19 cellular contexts compared by ENCODE assay signal in genomic region chr22:47054231-47055072, GRCh38.
DNase-seq lines count a peak whose midpoint lies in the region; TF ChIP-seq lines count a peak whose summit lies in the region.
"Had no signal": no experiment of that assay in that cellular context is flagged by ENCODE, and none has a peak within 500 bp of the region (broad histone marks: within the 10 kb centered on the region; RNA-seq: fewer than 3 reads in every experiment).

No MANE protein-coding gene starts in this region.

- H3T11ph ChIP-seq in H9 (ENCODE audit: low read length): no peak overlapping the region

- H3K9me3 ChIP-seq in H9 (ENCODE audit: control insufficient read depth, low read depth, low read length) (no peaks in the 10 kb centered on the region), endodermal cell (ENCODE audit: control insufficient read depth, low read length) (no peaks in the 10 kb centered on the region), osteoblast (ENCODE audit: low read depth, low read length) (no peaks in the 10 kb centered on the region)
- H3K9me3 ChIP-seq: psoas muscle, transverse colon had no signal

- H3K4me1 Mint-ChIP-seq in H9 (peaks cover 5 to 26% of the 10 kb centered on the region in 2 experiments), endodermal cell (peaks cover 12% of the 10 kb centered on the region)

- no peak overlapping the region for H2BK120ac ChIP-seq in H9 (ENCODE audit: low read depth, low read length, poor library complexity, severe bottlenecking)

- H2BK12ac ChIP-seq in H9 (ENCODE audit: insufficient read length, low read depth, low read length): no peak overlapping the region

- no peak overlapping the region for H2AK5ac ChIP-seq in H9 (ENCODE audit: insufficient read length, low read length)

- H3K79me1 ChIP-seq in H9 (ENCODE audit: insufficient read depth, low read depth, low read length, poor library complexity, severe bottlenecking): no peaks in the 10 kb centered on the region

- no peak overlapping the region for H2BK20ac ChIP-seq in H9 (ENCODE audit: low read depth, low read length, poor library complexity, severe bottlenecking)

- no peak overlapping the region for H3K4ac ChIP-seq in H9 (ENCODE audit: low read depth, low read length)

- H4K8ac ChIP-seq in H9 (replicated peaks; ENCODE audit: insufficient read length, low read depth, low read length): no peak overlapping the region

- H3K56ac ChIP-seq in H9 (ENCODE audit: insufficient read length, low read depth, low read length): no peak overlapping the region

- no peaks in the 10 kb centered on the region; the same call in 1 of the 2 replicates for H3K27me3 Mint-ChIP-seq in H9 (ENCODE audit: low read depth)
- no peaks in the 10 kb centered on the region for H3K27me3 Mint-ChIP-seq in endodermal cell (ENCODE audit: insufficient read depth)

- H4K91ac ChIP-seq in H9 (ENCODE audit: insufficient read length, low read depth, low read length): no peak overlapping the region

- H3K4me1 ChIP-seq in H9 (ENCODE audit: insufficient read depth, low read length): no peaks in the 10 kb centered on the region
- H3K4me1 ChIP-seq in endodermal cell (ENCODE audit: control insufficient read depth, insufficient read depth, low read length): peaks cover 2% of the 10 kb centered on the region
- H3K4me1 ChIP-seq in osteoblast (ENCODE audit: insufficient read depth, low read length): no peaks in the 10 kb centered on the region
- H3K4me1 ChIP-seq: psoas muscle, transverse colon had no signal

- no peak overlapping the region for H4K5ac ChIP-seq in H9 (ENCODE audit: insufficient read length, low read depth, low read length)

- H3K27me3 ChIP-seq in H9 (ENCODE audit: insufficient read depth, low read length) (no peaks in the 10 kb centered on the region), endodermal cell (ENCODE audit: control insufficient read depth, insufficient read depth, low read length, poor library complexity, severe bottlenecking) (no peaks in the 10 kb centered on the region), osteoblast (ENCODE audit: insufficient read depth, low read length) (no peaks in the 10 kb centered on the region)
- H3K27me3 ChIP-seq: transverse colon had no signal

- H3K18ac ChIP-seq in H9 (ENCODE audit: insufficient read length, low read depth, low read length): no peak overlapping the region

- DNase-seq in Ammon's horn (ENCODE audit: low spot score) (peak; percentile 15), H9 (no peak), endodermal cell (no peak), osteoblast (ENCODE audit: insufficient read length, low spot score, missing footprints) (peak; percentile 76), COLO829 (ENCODE audit: low spot score) (no peak), DMS53 (lab: John Stamatoyannopoulos, UW) (no peak), HT-29 (ENCODE audit: low spot score) (no peak)
- DNase-seq: activated CD4-positive, alpha-beta T cell treated with anti-CD3 and anti-CD28 coated beads for 4 hours; activated gamma-delta T cell treated with Interleukin-2 at 50 U/mL for 16 hours; activated T-cell treated with anti-CD3 and anti-CD28 coated beads, Interleukin-2, amount 50 U/mL, for 1 hour; NCI-H524; psoas muscle; stimulated activated CD8-positive, alpha-beta memory T cell treated with anti-CD3 and anti-CD28 coated beads, Interleukin-4, amount 100 ng/mL, for 48 hours; transverse colon had no signal

- H3K4me3 Mint-ChIP-seq in H9 (no peak overlapping the region), endodermal cell (no peak overlapping the region)
- H3K4me3 Mint-ChIP-seq: T-helper 2 cell treated with Interferon-gamma antibody and Interleukin-4, amounts not matched to agents 5 μg/mL and 100 μg/mL, for 36 hours had no signal

- H3K9ac ChIP-seq in H9 (ENCODE audit: extremely low read depth, insufficient read length, low read length): no peak overlapping the region
- no peak overlapping the region for H3K9ac ChIP-seq in endodermal cell (ENCODE audit: extremely low read depth, low read length, poor library complexity, severe bottlenecking)

- no peak overlapping the region for H3K14ac ChIP-seq in H9 (ENCODE audit: insufficient read depth, low read length)

- H3K4me3 ChIP-seq in endodermal cell (ENCODE audit: low read length): no peak overlapping the region
- no peak overlapping the region for H3K4me3 ChIP-seq in osteoblast (ENCODE audit: insufficient read depth, low read length)
- H3K4me3 ChIP-seq: GM12878, lung, psoas muscle, transverse colon had no signal

- H3K23me2 ChIP-seq in H9 (ENCODE audit: insufficient read length, low read depth, low read length, poor library complexity, severe bottlenecking): no peaks in the 10 kb centered on the region

- H3K36me3 Mint-ChIP-seq in H9 (ENCODE audit: insufficient read depth in 1 of 3, low read depth in 3 of 3) (peaks cover 0 to 6% (median 2%) of the 10 kb centered on the region in 3 experiments; a peak in 2 of 7 replicates), endodermal cell (ENCODE audit: low read depth) (no peaks in the 10 kb centered on the region)

- WGBS in H9 (ENCODE audit: extremely low coverage, insufficient read length, low lambda C conversion rate): no CpG with 5 or more reads among the region's 28 CpGs
- WGBS in endodermal cell (ENCODE audit: insufficient coverage in 1 of 2, insufficient read length in 1 of 2), 2 experiments: 94 to 97% methylated on average over 24 to 28 of the region's 28 CpGs

- H2BK15ac ChIP-seq in H9 (ENCODE audit: low read depth, low read length): no peak overlapping the region

- H2AFZ ChIP-seq in H9 (ENCODE audit: low read length) (no peak overlapping the region), osteoblast (ENCODE audit: low read length) (no peak overlapping the region)

- H3K79me2 ChIP-seq in H9 (ENCODE audit: insufficient read depth, low read length) (no peaks in the 10 kb centered on the region), osteoblast (ENCODE audit: insufficient read depth, low read length) (no peaks in the 10 kb centered on the region)

- H4K20me1 ChIP-seq in H9 (ENCODE audit: control insufficient read depth, insufficient read depth, insufficient read length): no peaks in the 10 kb centered on the region
- peaks cover 20% of the 10 kb centered on the region for H4K20me1 ChIP-seq in osteoblast (ENCODE audit: insufficient read depth, low read length)

- no peak overlapping the region for H3K4me2 ChIP-seq in H9 (ENCODE audit: insufficient read depth, insufficient read length, low read length)
- no peak overlapping the region for H3K4me2 ChIP-seq in osteoblast (ENCODE audit: insufficient read depth, low read length)

- no peak for TF ChIP-seq CTCF in H9 (conservative IDR thresholded peaks at IDR 0.05)
- no peak for TF ChIP-seq CTCF in endodermal cell (conservative IDR thresholded peaks at IDR 0.05)
- no peak for TF ChIP-seq CTCF in osteoblast (IDR thresholded peaks at IDR 0.05; ENCODE audit: extremely low read depth, low read depth, low read length)

- H3K9me3 Mint-ChIP-seq in H9 (no peaks in the 10 kb centered on the region), endodermal cell (no peaks in the 10 kb centered on the region)
- H3K9me3 Mint-ChIP-seq: CD14-positive monocyte; T-helper 2 cell treated with Interferon-gamma antibody and Interleukin-4, amounts not matched to agents 5 μg/mL and 100 μg/mL, for 36 hours had no signal

- no peak overlapping the region for H3K23ac ChIP-seq in H9 (ENCODE audit: insufficient read length, low read depth, low read length)

- H3K36me3 ChIP-seq in endodermal cell (ENCODE audit: control insufficient read depth, insufficient read depth, low read length) (peaks cover 5% of the 10 kb centered on the region), osteoblast (ENCODE audit: insufficient read depth, low read length) (no peaks in the 10 kb centered on the region)
- H3K36me3 ChIP-seq: transverse colon had no signal

- peak overlapping the region; percentile 60 to 90 (median 83); a peak in 6 of 7 replicates for H3K27ac Mint-ChIP-seq in H9
- peak overlapping the region; percentile 72 for H3K27ac Mint-ChIP-seq in endodermal cell
- H3K27ac Mint-ChIP-seq: T-helper 2 cell treated with Interferon-gamma antibody and Interleukin-4, amounts not matched to agents 5 μg/mL and 100 μg/mL, for 36 hours had no signal

- H2BK5ac ChIP-seq in H9 (ENCODE audit: insufficient read length, low read length): no peak overlapping the region

- H3K27ac ChIP-seq in H9 (ENCODE audit: insufficient read length, low read depth, low read length): no peak overlapping the region
- H3K27ac ChIP-seq in endodermal cell (ENCODE audit: low read depth, low read length): no peak overlapping the region
- H3K27ac ChIP-seq in osteoblast (ENCODE audit: low read depth, low read length): no peak overlapping the region
- H3K27ac ChIP-seq: epithelial cell of prostate, psoas muscle, transverse colon had no signal

Comparison
In these comparisons a context has a peak if more than half of its experiments do, and no peak if none do; other contexts are left out.
1. DNase-seq: peak in Ammon's horn (single experiment) and osteoblast (single experiment); none in H9 (single experiment), endodermal cell (single experiment), COLO829 (single experiment), DMS53 (single experiment) and HT-29 (single experiment).